In genomic region chr1:202642212-202642611, GRCh38 we compare ENCODE assay signal across 18 cellular contexts.
A peak's percentile ranks its signal among the peaks of the same experiment; 100 is the strongest.
DNase-seq lines count a peak whose midpoint lies in the region; ATAC-seq and TF ChIP-seq lines count a peak whose summit lies in the region.
"Had no signal": no experiment of that assay in that cellular context is flagged by ENCODE, and none has a peak within 500 bp of the region (broad histone marks: within the 10 kb centered on the region; RNA-seq: fewer than 3 reads in every experiment).

No MANE protein-coding gene starts in this region.

- no peak for ATAC-seq in stimulated activated naive CD8-positive, alpha-beta T cell treated with anti-CD3 and anti-CD28 coated beads, Interleukin-15, amount 100 ng/mL, for 72 hours
- no peak for ATAC-seq in lower lobe of right lung

- WGBS in esophagus squamous epithelium, 2 donors = 41% methylated on average over 7 of the region's 20 CpGs; no CpG with 5 or more reads in 1 of the 2 donors

- H3K27me3 Mint-ChIP-seq in stimulated activated naive CD8-positive, alpha-beta T cell treated with anti-CD3 and anti-CD28 coated beads, Interleukin-15, Interleukin-2, amounts not matched to agents 100 ng/mL and 50 ng/mL, for 24 hours = peaks cover 77% of the 10 kb centered on the region
- H3K27me3 Mint-ChIP-seq in stimulated activated naive CD8-positive, alpha-beta T cell treated with anti-CD3 and anti-CD28 coated beads, Interleukin-15, amount 100 ng/mL, for 72 hours = peaks cover 99% of the 10 kb centered on the region

- H3K27ac ChIP-seq in colonic mucosa (no peak overlapping the region), lower lobe of right lung (no peak overlapping the region), vagina (no peak overlapping the region), esophagus squamous epithelium (no peak overlapping the region)
- H3K27ac ChIP-seq: HL-60, left lung had no signal

- TF ChIP-seq POLR2A in vagina (IDR thresholded peaks at IDR 0.05) = no peak
- no peak for TF ChIP-seq POLR2A in esophagus squamous epithelium (IDR thresholded peaks at IDR 0.05)

- no peaks in the 10 kb centered on the region for H3K9me3 Mint-ChIP-seq in stimulated activated naive CD8-positive, alpha-beta T cell treated with anti-CD3 and anti-CD28 coated beads, Interleukin-15, Interleukin-2, amounts not matched to agents 100 ng/mL and 50 ng/mL, for 24 hours
- H3K9me3 Mint-ChIP-seq in stimulated activated naive CD8-positive, alpha-beta T cell treated with anti-CD3 and anti-CD28 coated beads, Interleukin-15, amount 100 ng/mL, for 72 hours = no peaks in the 10 kb centered on the region
- H3K9me3 Mint-ChIP-seq: activated naive CD4-positive, alpha-beta T cell treated with anti-CD3 and anti-CD28 coated beads, Interleukin-2, amount 50 U/mL, for 72 hours; HFFc6 had no signal

- H3K4me1 ChIP-seq in colonic mucosa = peaks cover 5% of the 10 kb centered on the region
- H3K4me1 ChIP-seq in lower lobe of right lung = peaks cover 14% of the 10 kb centered on the region
- peaks cover 26% of the 10 kb centered on the region for H3K4me1 ChIP-seq in vagina
- peaks cover 17 to 24% (median 24%) of the 10 kb centered on the region in 3 donors for H3K4me1 ChIP-seq in esophagus squamous epithelium

- H3K36me3 ChIP-seq in colonic mucosa (no peaks in the 10 kb centered on the region), lower lobe of right lung (no peaks in the 10 kb centered on the region), vagina (no peaks in the 10 kb centered on the region), esophagus squamous epithelium (no peaks in the 10 kb centered on the region)
- H3K36me3 ChIP-seq: left lung had no signal

- H3K4me3 ChIP-seq in colonic mucosa (peak overlapping the region; percentile 27), lower lobe of right lung (peak overlapping the region; percentile 43), vagina (peak overlapping the region; percentile 31 to 42), esophagus squamous epithelium (peak overlapping the region in 2 of 4 donors; percentile 39 to 57)

- POLR2A ChIA-PET in HEK293T (lab: Yijun Ruan, JAX) = no interaction called here

- peaks cover 22% of the 10 kb centered on the region for H3K27me3 ChIP-seq in colonic mucosa
- peaks cover 82% of the 10 kb centered on the region for H3K27me3 ChIP-seq in lower lobe of right lung (ENCODE audit: low read depth)
- H3K27me3 ChIP-seq in vagina = peaks cover 4% of the 10 kb centered on the region
- peaks cover 9 to 100% (median 18%) of the 10 kb centered on the region in 4 donors for H3K27me3 ChIP-seq in esophagus squamous epithelium

- DNase-seq in stimulated activated naive CD8-positive, alpha-beta T cell treated with anti-CD3 and anti-CD28 coated beads, Interleukin-15, amount 100 ng/mL, for 72 hours = no peak
- DNase-seq in colonic mucosa (no peak), lower lobe of right lung (no peak), vagina (ENCODE audit: extremely low spot score in 2 of 2) (no peak), HEK293T (ENCODE audit: extremely low spot score) (no peak), esophagus squamous epithelium (lab: John Stamatoyannopoulos, UW) (no peak), activated gamma-delta T cell (lab: John Stamatoyannopoulos, UW) (no peak)
- DNase-seq: activated CD4-positive, CD25-positive, alpha-beta regulatory T cell; DMS79; glutamatergic neuron; HFFc6; NCI-H1694 treated with DMSO at 0.1 percent for 48 hours; NCI-H524 treated with DMSO at 0.1 percent for 48 hours; OCI-M1 had no signal

- H3K9me3 ChIP-seq in colonic mucosa (no peaks in the 10 kb centered on the region), lower lobe of right lung (no peaks in the 10 kb centered on the region), vagina (no peaks in the 10 kb centered on the region), esophagus squamous epithelium (no peaks in the 10 kb centered on the region)
- H3K9me3 ChIP-seq: left lung had no signal

- no peak overlapping the region for H3K9ac ChIP-seq in colonic mucosa (ENCODE audit: low read depth in 2 of 2, low read length in 2 of 2)

- TF ChIP-seq CTCF in colonic mucosa (IDR thresholded peaks at IDR 0.05) (no peak), lower lobe of right lung (IDR thresholded peaks at IDR 0.05) (no peak), vagina (IDR thresholded peaks at IDR 0.05) (no peak), esophagus squamous epithelium (IDR thresholded peaks at IDR 0.05) (no peak)

- peaks cover 18% of the 10 kb centered on the region for H3K4me1 Mint-ChIP-seq in stimulated activated naive CD8-positive, alpha-beta T cell treated with anti-CD3 and anti-CD28 coated beads, Interleukin-15, Interleukin-2, amounts not matched to agents 100 ng/mL and 50 ng/mL, for 24 hours (ENCODE audit: low read depth)
- H3K4me1 Mint-ChIP-seq in stimulated activated naive CD8-positive, alpha-beta T cell treated with anti-CD3 and anti-CD28 coated beads, Interleukin-15, amount 100 ng/mL, for 72 hours = peaks cover 31% of the 10 kb centered on the region

- no peaks in the 10 kb centered on the region for H3K36me3 Mint-ChIP-seq in stimulated activated naive CD8-positive, alpha-beta T cell treated with anti-CD3 and anti-CD28 coated beads, Interleukin-15, Interleukin-2, amounts not matched to agents 100 ng/mL and 50 ng/mL, for 24 hours (ENCODE audit: low read depth)
- H3K36me3 Mint-ChIP-seq: activated naive CD4-positive, alpha-beta T cell treated with anti-CD3 and anti-CD28 coated beads, Interleukin-2, amount 50 U/mL, for 72 hours had no signal

- H3K4me3 Mint-ChIP-seq in stimulated activated naive CD8-positive, alpha-beta T cell treated with anti-CD3 and anti-CD28 coated beads, Interleukin-15, Interleukin-2, amounts not matched to agents 100 ng/mL and 50 ng/mL, for 24 hours = peak overlapping the region; percentile 4
- H3K4me3 Mint-ChIP-seq in stimulated activated naive CD8-positive, alpha-beta T cell treated with anti-CD3 and anti-CD28 coated beads, Interleukin-15, amount 100 ng/mL, for 72 hours = peak overlapping the region in 1 of 2 donors; percentile 80
- H3K4me3 Mint-ChIP-seq: HFFc6 had no signal

- intact Hi-C loops in colonic mucosa (cut with DNase I) = no loop called here
- intact Hi-C loops in lower lobe of right lung (cut with DNase I) = no loop called here
- intact Hi-C loops in vagina (cut with DNase I) = no loop called here
- intact Hi-C loops in esophagus squamous epithelium (cut with DNase I) = no loop called here

- CTCF ChIA-PET in HEK293T (lab: Yijun Ruan, JAX) = no interaction called here

- no peak overlapping the region for H3K27ac Mint-ChIP-seq in stimulated activated naive CD8-positive, alpha-beta T cell treated with anti-CD3 and anti-CD28 coated beads, Interleukin-15, Interleukin-2, amounts not matched to agents 100 ng/mL and 50 ng/mL, for 24 hours
- no peak overlapping the region for H3K27ac Mint-ChIP-seq in stimulated activated naive CD8-positive, alpha-beta T cell treated with anti-CD3 and anti-CD28 coated beads, Interleukin-15, amount 100 ng/mL, for 72 hours
- H3K27ac Mint-ChIP-seq: activated naive CD4-positive, alpha-beta T cell treated with anti-CD3 and anti-CD28 coated beads, Interleukin-2, amount 50 U/mL, for 72 hours; HFFc6 had no signal

TF ChIP-seq in HEK293T, 16 proteins besides CTCF, POLR2A, EP300 and RAD21:
- TF ChIP-seq PKNOX1 (IDR thresholded peaks at IDR 0.05) (no peak), ZNF384 (IDR thresholded peaks at IDR 0.05) (no peak), TARDBP (IDR thresholded peaks at IDR 0.05) (no peak), FOXA1 (IDR thresholded peaks at IDR 0.05) (no peak), ARNT (IDR thresholded peaks at IDR 0.05) (no peak), FOXM1 (IDR thresholded peaks at IDR 0.05; ENCODE audit: borderline replicate concordance) (no peak), L3MBTL2 (conservative IDR thresholded peaks at IDR 0.05) (no peak), HDGF (IDR thresholded peaks at IDR 0.05; ENCODE audit: borderline replicate concordance) (no peak), NFRKB (IDR thresholded peaks at IDR 0.05) (no peak), CTBP1 (IDR thresholded peaks at IDR 0.05; ENCODE audit: borderline replicate concordance) (no peak), SUZ12 (IDR thresholded peaks at IDR 0.05) (no peak)
